7 cellular contexts compared by ENCODE assay signal in genomic region chr11:122557163-122557562, GRCh38.
DNase-seq lines count a peak whose midpoint lies in the region; ATAC-seq, FAIRE-seq and TF ChIP-seq lines count a peak whose summit lies in the region.
"Not testable (repeated sequence)": the region's sequence is repeated elsewhere in the genome, so short reads cannot be mapped to it uniquely, and the experiment has no call there.

No MANE protein-coding gene starts in this region.

- FAIRE-seq in K562 (lab: Jason Lieb, UNC) = not testable (repeated sequence)

- H2AK5ac ChIP-seq in H9 (ENCODE audit: insufficient read length, low read length) = not testable (repeated sequence)

- intact Hi-C loops in Panc1 (cut with micrococcal nuclease; ENCODE audit: unreplicated experiment); K562 (cut with micrococcal nuclease); natural killer cell (cut with micrococcal nuclease): not testable (repeated sequence)

- H3T11ph ChIP-seq in H9 (ENCODE audit: low read length) = not testable (repeated sequence)

- POLR2A ChIA-PET in Panc1 (lab: Charles Lee) = not testable (repeated sequence)
- POLR2A ChIA-PET in K562 (lab: Yijun Ruan, JAX) = interaction anchor here (0.7 kb wide), 1 partner anchor 36 kb away, joined by 3 read pairs; no protein-coding TSS in a partner anchor

- H3K14ac ChIP-seq in H9 (ENCODE audit: insufficient read depth, low read length) = not testable (repeated sequence)

- not testable (repeated sequence) for H3K4me1 ChIP-seq in H9 (ENCODE audit: insufficient read depth, low read length); Panc1 (ENCODE audit: control insufficient read depth, insufficient read depth, low read length); K562 (replicated peaks in 1 of 2; ENCODE audit: control insufficient read depth in 2 of 2, insufficient read depth in 2 of 2, low read length in 2 of 2); iPS-18a (ENCODE audit: control insufficient read depth, low read depth, low read length); smooth muscle cell (ENCODE audit: low read depth)

- not testable (repeated sequence) for H4K20me1 ChIP-seq in H9 (ENCODE audit: control insufficient read depth, insufficient read depth, insufficient read length); K562 (replicated peaks; ENCODE audit: control insufficient read depth, insufficient read depth, low read length); smooth muscle cell (ENCODE audit: low read depth)

- not testable (repeated sequence) for H3F3A ChIP-seq in smooth muscle cell (ENCODE audit: low read depth)

- CTCF ChIA-PET in Panc1 (lab: Charles Lee) = interaction anchor here (0.6 to 1.2 kb wide), 4 partner anchors 12 to 409 kb away, joined by 3 to 4 read pairs (median 3); no protein-coding TSS in a partner anchor
- CTCF ChIA-PET in K562 (lab: Yijun Ruan, JAX; ENCODE audit: low intra/inter-chr PET ratio) = not testable (repeated sequence)

- not testable (repeated sequence) for H3K23me2 ChIP-seq in H9 (ENCODE audit: insufficient read length, low read depth, low read length, poor library complexity, severe bottlenecking)

- H2BK120ac ChIP-seq in H9 (ENCODE audit: low read depth, low read length, poor library complexity, severe bottlenecking) = not testable (repeated sequence)

- not testable (repeated sequence) for H3K23ac ChIP-seq in H9 (ENCODE audit: insufficient read length, low read depth, low read length)

- peaks cover 11% of the 10 kb centered on the region for H3K27me3 Mint-ChIP-seq in H9 (ENCODE audit: low read depth)
- not testable (repeated sequence) for H3K27me3 Mint-ChIP-seq in endothelial cell (ENCODE audit: unreplicated experiment)
- H3K27me3 Mint-ChIP-seq in natural killer cell (ENCODE audit: low read depth in 2 of 2) = peaks cover 10 to 14% of the 10 kb centered on the region in 2 donors

- H3K27me3 ChIP-seq in H9 (ENCODE audit: insufficient read depth, low read length); Panc1 (ENCODE audit: control insufficient read depth, insufficient read depth, low read length); K562 (ENCODE audit: control insufficient read depth in 2 of 2, insufficient read depth in 2 of 2, low read length in 2 of 2); iPS-18a (ENCODE audit: control insufficient read depth, insufficient read depth, low read length); smooth muscle cell (ENCODE audit: low read depth): not testable (repeated sequence)

- not testable (repeated sequence) for H4K5ac ChIP-seq in H9 (ENCODE audit: insufficient read length, low read depth, low read length)

- H3K4me3 ChIP-seq in Panc1 (ENCODE audit: low read depth in 2 of 2, low read length in 2 of 2) (peak overlapping the region; percentile 38 to 55), iPS-18a (ENCODE audit: low read length) (peak overlapping the region; percentile 54), smooth muscle cell (peak overlapping the region; percentile 46)
- H3K4me3 ChIP-seq in K562 = not testable (repeated sequence)

- peak overlapping the region; percentile 32 for H3K4me2 ChIP-seq in H9 (ENCODE audit: insufficient read depth, insufficient read length, low read length)
- not testable (repeated sequence) for H3K4me2 ChIP-seq in K562 (ENCODE audit: insufficient read depth, low read length)
- peak overlapping the region; percentile 89 for H3K4me2 ChIP-seq in smooth muscle cell

- not testable (repeated sequence) for H3K56ac ChIP-seq in H9 (ENCODE audit: insufficient read length, low read depth, low read length)

- H3K79me1 ChIP-seq in H9 (ENCODE audit: insufficient read depth, low read depth, low read length, poor library complexity, severe bottlenecking) = not testable (repeated sequence)

- not testable (repeated sequence) for H2BK15ac ChIP-seq in H9 (ENCODE audit: low read depth, low read length)

- BruUV-seq in Panc1 (replicated peaks; lab: Mats Ljungman, UMichigan); K562 (replicated peaks; lab: Mats Ljungman, UMichigan): not testable (repeated sequence)

- H3K4me1 Mint-ChIP-seq in H9; endothelial cell (ENCODE audit: unreplicated experiment); natural killer cell: not testable (repeated sequence)

- H3K9ac ChIP-seq in H9 (ENCODE audit: extremely low read depth, insufficient read length, low read length); K562 (ENCODE audit: insufficient read depth in 1 of 2, low read depth in 2 of 2, low read length in 2 of 2); iPS-18a (ENCODE audit: low read length); smooth muscle cell (ENCODE audit: low read depth): not testable (repeated sequence)

- not testable (repeated sequence) for TF ChIP-seq EP300 in K562 (IDR thresholded peaks at IDR 0.05; ENCODE audit: low read length)

- H3K4me3 Mint-ChIP-seq in H9 (peak overlapping the region; percentile 48 to 70), endothelial cell (ENCODE audit: unreplicated experiment) (peak overlapping the region; percentile 37), natural killer cell (peak overlapping the region; percentile 15)

- TF ChIP-seq RAD21 in K562 (CRISPR knock-in tag; conservative IDR thresholded peaks at IDR 0.05 in 1 of 2, IDR thresholded peaks at IDR 0.05 in 1 of 2) = not testable (repeated sequence)

- not testable (repeated sequence) for H3K36me3 ChIP-seq in Panc1 (ENCODE audit: control insufficient read depth, insufficient read depth, low read length); K562 (ENCODE audit: control insufficient read depth, insufficient read depth, low read length); iPS-18a (ENCODE audit: control insufficient read depth, low read depth, low read length); smooth muscle cell (ENCODE audit: low read depth)

- not testable (repeated sequence) for H2BK5ac ChIP-seq in H9 (ENCODE audit: insufficient read length, low read length)

- H4K91ac ChIP-seq in H9 (ENCODE audit: insufficient read length, low read depth, low read length) = not testable (repeated sequence)

- H3K9me1 ChIP-seq in K562 (ENCODE audit: control insufficient read depth, insufficient read depth, low read length) = not testable (repeated sequence)

- not testable (repeated sequence) for H2BK20ac ChIP-seq in H9 (ENCODE audit: low read depth, low read length, poor library complexity, severe bottlenecking)

- DNase-seq in H9; Panc1 (ENCODE audit: low read depth, low spot score); K562 (ENCODE audit: extremely low read depth in 1 of 4, low spot score in 3 of 4); endothelial cell (ENCODE audit: low spot score); natural killer cell; smooth muscle cell (lab: John Stamatoyannopoulos, UW; ENCODE audit: unreplicated experiment): not testable (repeated sequence)

- not testable (repeated sequence) for H3K27ac Mint-ChIP-seq in H9; endothelial cell (ENCODE audit: unreplicated experiment); natural killer cell

- in situ Hi-C loops in Panc1 (cut with HindIII; ENCODE audit: low pct_unique_long_range_greater_than_20kb, low sequenced_read_pairs); K562 (cut with MboI): not testable (repeated sequence)

- no CpG with 5 or more reads among the region's 6 CpGs for WGBS in H9 (ENCODE audit: extremely low coverage, insufficient read length, low lambda C conversion rate)
- WGBS in K562 (ENCODE audit: insufficient coverage, low coverage, missing lambda C conversion rate) = 2% methylated on average over 6 of the region's 6 CpGs
- 72% methylated on average over 6 of the region's 6 CpGs for WGBS in smooth muscle cell (ENCODE audit: low lambda C conversion rate)

- not testable (repeated sequence) for H3K27ac ChIP-seq in H9 (ENCODE audit: insufficient read length, low read depth, low read length); K562 (ENCODE audit: extremely low read depth, low read depth, low read length); iPS-18a (ENCODE audit: low read length); smooth muscle cell (ENCODE audit: low read depth)
- peak overlapping the region; percentile 44 for H3K27ac ChIP-seq in Panc1 (ENCODE audit: low read length)

- not testable (repeated sequence) for TF ChIP-seq CTCF in H9 (conservative IDR thresholded peaks at IDR 0.05); Panc1 (IDR thresholded peaks at IDR 0.05); K562 (IDR thresholded peaks at IDR 0.05 in 2 of 3, conservative IDR thresholded peaks at IDR 0.05 in 1 of 3; ENCODE audit: insufficient read depth in 2 of 3, low read depth in 1 of 3, low read length in 3 of 3); endothelial cell (IDR thresholded peaks at IDR 0.05; ENCODE audit: unreplicated experiment); natural killer cell (IDR thresholded peaks at IDR 0.05); smooth muscle cell (IDR thresholded peaks at IDR 0.05; ENCODE audit: borderline replicate concordance, insufficient read depth, poor library complexity, severe bottlenecking)

- not testable (repeated sequence) for H3K9me3 ChIP-seq in H9 (ENCODE audit: control insufficient read depth, low read depth, low read length); Panc1 (ENCODE audit: control insufficient read depth, insufficient read depth, low read depth, low read length); K562 (replicated peaks; ENCODE audit: control insufficient read depth, insufficient read depth, low read depth, low read length); iPS-18a (ENCODE audit: control insufficient read depth, low read depth, low read length); smooth muscle cell (replicated peaks; ENCODE audit: low read depth)

- not testable (repeated sequence) for H2BK12ac ChIP-seq in H9 (ENCODE audit: insufficient read length, low read depth, low read length)

- not testable (repeated sequence) for H3K79me2 ChIP-seq in H9 (ENCODE audit: insufficient read depth, low read length); K562 (ENCODE audit: control insufficient read depth, insufficient read depth, low read length); smooth muscle cell (ENCODE audit: low read depth)

- H3K4ac ChIP-seq in H9 (ENCODE audit: low read depth, low read length) = not testable (repeated sequence)

- not testable (repeated sequence) for H3K36me3 Mint-ChIP-seq in H9 (ENCODE audit: insufficient read depth in 1 of 3, low read depth in 3 of 3); endothelial cell (ENCODE audit: low read depth, unreplicated experiment); natural killer cell

- not testable (repeated sequence) for TF ChIP-seq POLR2A in K562 (conservative IDR thresholded peaks at IDR 0.05)

- not testable (repeated sequence) for H4K8ac ChIP-seq in H9 (replicated peaks; ENCODE audit: insufficient read length, low read depth, low read length)

- H3K18ac ChIP-seq in H9 (ENCODE audit: insufficient read length, low read depth, low read length) = not testable (repeated sequence)

- not testable (repeated sequence) for H2AFZ ChIP-seq in H9 (ENCODE audit: low read length); K562 (ENCODE audit: low read depth, low read length)
- peak overlapping the region; percentile 88 for H2AFZ ChIP-seq in smooth muscle cell (ENCODE audit: low read depth)

- H3K9me3 Mint-ChIP-seq in H9; endothelial cell (ENCODE audit: unreplicated experiment); natural killer cell: not testable (repeated sequence)

- ATAC-seq in Panc1 = peak; percentile 22; the same call in 1 of the 2 replicates
- not testable (repeated sequence) for ATAC-seq in K562, natural killer cell
